In genomic region chr1:97192872-97193572, GRCh38 we compare ENCODE assay signal across 10 cellular contexts.
DNase-seq lines count a peak whose midpoint lies in the region; ATAC-seq and TF ChIP-seq lines count a peak whose summit lies in the region.
"Had no signal": no experiment of that assay in that cellular context is flagged by ENCODE, and none has a peak within 500 bp of the region (broad histone marks: within the 10 kb centered on the region; RNA-seq: fewer than 3 reads in every experiment).

No MANE protein-coding gene starts in this region.

- H3K9me2 ChIP-seq in GM23248 (ENCODE audit: insufficient read depth): no peaks in the 10 kb centered on the region

- H3K27me3 ChIP-seq in GM23248 (replicated peaks; ENCODE audit: insufficient read depth) (no peaks in the 10 kb centered on the region), foreskin keratinocyte (no peaks in the 10 kb centered on the region), skeletal muscle satellite cell (ENCODE audit: control insufficient read depth, insufficient read depth, low read length) (no peaks in the 10 kb centered on the region), dorsolateral prefrontal cortex (no peaks in the 10 kb centered on the region)

- peak overlapping the region; percentile 69 for H3K27ac ChIP-seq in GM23248
- peak overlapping the region; percentile 39 for H3K27ac ChIP-seq in foreskin keratinocyte
- H3K27ac ChIP-seq in dorsolateral prefrontal cortex: peak overlapping the region in 1 of 59 donors; percentile 28
- H3K27ac ChIP-seq: left ventricle myocardium inferior had no signal

- in situ Hi-C loops in GM23248 (cut with MboI): no loop called here

- no peaks in the 10 kb centered on the region for H3K79me2 ChIP-seq in GM23248 (ENCODE audit: insufficient read depth)

- H3K36me3 ChIP-seq in GM23248 (ENCODE audit: low read depth): no peaks in the 10 kb centered on the region
- H3K36me3 ChIP-seq in skeletal muscle satellite cell (ENCODE audit: insufficient read depth, low read length): no peaks in the 10 kb centered on the region

- peak overlapping the region; percentile 40; the same call in 1 of the 2 replicates for H3K4me3 ChIP-seq in GM23248
- no peak overlapping the region for H3K4me3 ChIP-seq in skeletal muscle satellite cell (ENCODE audit: low read length)
- H3K4me3 ChIP-seq in dorsolateral prefrontal cortex: peak overlapping the region in 1 of 59 donors; percentile 2
- H3K4me3 ChIP-seq: GM12878, left ventricle myocardium inferior had no signal

- intact Hi-C loops in dorsolateral prefrontal cortex (cut with DNase I): loop anchor here in 1 of 2 donors (5.0 kb wide), 1 partner anchor 46 kb away; no protein-coding TSS in a partner anchor

- peak; percentile 51 for TF ChIP-seq CTCF in foreskin keratinocyte (conservative IDR thresholded peaks at IDR 0.05)
- TF ChIP-seq CTCF in dorsolateral prefrontal cortex (IDR thresholded peaks at IDR 0.05 in 54 of 56, conservative IDR thresholded peaks at IDR 0.05 in 2 of 56; ENCODE audit: low read depth in 1 of 56, partially characterized antibody in 56 of 56): no peak

- H3K9me3 ChIP-seq in GM23248 (ENCODE audit: low read depth) (no peaks in the 10 kb centered on the region), skeletal muscle satellite cell (replicated peaks; ENCODE audit: low read length) (no peaks in the 10 kb centered on the region)
- H3K9me3 ChIP-seq: left ventricle myocardium inferior had no signal

- peak overlapping the region; percentile 20 for H3K9ac ChIP-seq in GM23248
- peak overlapping the region; percentile 22 for H3K9ac ChIP-seq in skeletal muscle satellite cell (ENCODE audit: low read depth, low read length)

- DNase-seq in GM23248 (peak; percentile 92), T1000 (lab: John Stamatoyannopoulos, UW) (peak; percentile 24), foreskin keratinocyte (peak; percentile 76 to 91), HuH-7.5 (ENCODE audit: low spot score) (no peak), NCI-H1930 (lab: John Stamatoyannopoulos, UW) (no peak), dorsolateral prefrontal cortex (no peak)
- no peak for DNase-seq in stimulated activated naive CD4-positive, alpha-beta T cell (lab: John Stamatoyannopoulos, UW)
- DNase-seq: left ventricle myocardium inferior had no signal

- H3K4me2 ChIP-seq in GM23248 (ENCODE audit: unreplicated experiment) (peak overlapping the region; percentile 43), skeletal muscle satellite cell (ENCODE audit: low read length) (peak overlapping the region; percentile 45)

- ATAC-seq in foreskin keratinocyte: peak; percentile 98
- ATAC-seq: GM12878 had no signal

- WGBS in GM23248 (ENCODE audit: low coverage in 1 of 2, low lambda C conversion rate in 2 of 2, missing lambda C conversion rate in 2 of 2), 2 experiments: 59 to 63% methylated on average over 4 of the region's 4 CpGs

- peaks cover 18% of the 10 kb centered on the region for H3F3A ChIP-seq in GM23248 (ENCODE audit: insufficient read depth)

- H3K4me1 ChIP-seq in GM23248 (ENCODE audit: insufficient read depth) (peaks cover 21% of the 10 kb centered on the region), foreskin keratinocyte (peaks cover 10% of the 10 kb centered on the region), skeletal muscle satellite cell (ENCODE audit: control insufficient read depth, insufficient read depth, low read length) (peaks cover 27% of the 10 kb centered on the region)
- H3K4me1 ChIP-seq: left ventricle myocardium inferior had no signal

- no peak overlapping the region for H2AFZ ChIP-seq in GM23248

- no peaks in the 10 kb centered on the region for H4K20me1 ChIP-seq in GM23248 (ENCODE audit: insufficient read depth)

Comparison
In these comparisons a context has a peak if more than half of its experiments do, and no peak if none do; other contexts are left out.
1. DNase-seq: peak in GM23248 (single experiment), T1000 (single experiment) and foreskin keratinocyte (2 of 2); none in stimulated activated naive CD4-positive, alpha-beta T cell (0 of 6), HuH-7.5 (single experiment), NCI-H1930 (0 of 2) and dorsolateral prefrontal cortex (0 of 10).